8 cellular contexts compared by ENCODE assay signal in the genomic region with DNA sequence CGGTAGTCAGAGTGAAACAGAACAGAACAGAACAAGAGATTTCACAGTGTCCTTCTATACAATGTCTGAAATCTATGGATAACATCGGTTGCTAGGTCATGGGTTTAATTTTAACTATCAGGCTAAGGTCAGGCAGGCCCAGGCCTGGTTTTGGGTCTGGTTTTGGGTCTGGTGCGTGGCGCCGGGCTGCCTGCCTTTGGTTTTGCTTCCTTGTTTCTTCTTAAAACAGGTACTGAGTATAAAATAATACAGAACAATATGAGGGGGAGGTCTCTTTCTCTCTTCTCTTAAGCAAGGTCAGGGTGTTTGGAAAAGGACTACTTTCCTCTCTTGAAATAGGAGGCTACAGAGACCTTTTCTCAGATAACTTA. TPM values are rescaled to one million over a fixed set of nuclear protein-coding genes. Genes with fewer than 3 reads are reported as not detected.
A peak's percentile ranks its signal among the peaks of the same experiment; 100 is the strongest.
DNase-seq lines count a peak whose midpoint lies in the region; ATAC-seq and TF ChIP-seq lines count a peak whose summit lies in the region.

No MANE protein-coding gene starts in this region.

- H3K9me3 Mint-ChIP-seq in activated CD8-positive, alpha-beta T cell treated with anti-CD3 and anti-CD28 coated beads for 36 hours, result no peaks in the 10 kb centered on the region
- H3K9me3 Mint-ChIP-seq in immature natural killer cell, result no peaks in the 10 kb centered on the region

- H4K20me1 ChIP-seq in SK-N-SH (ENCODE audit: insufficient read depth), result peaks cover 57% of the 10 kb centered on the region

- peak overlapping the region; percentile 99 for H3K9ac ChIP-seq in SK-N-SH

- POLR2A ChIA-PET in SK-N-SH (lab: Yijun Ruan, JAX), result interaction anchor here (1.0 kb wide), 1 partner anchor 21 kb away, joined by 3 read pairs; no protein-coding TSS in a partner anchor
- POLR2A ChIA-PET in activated CD8-positive, alpha-beta T cell treated with anti-CD3 and anti-CD28 coated beads for 36 hours (lab: Charles Lee), result interaction anchor here (1.1 to 2.3 kb wide), 6 partner anchors 10 to 158 kb away, joined by 3 to 16 read pairs (median 7); partner anchors contain the start of genes MRPL46 and MRPS11

- H3K9me2 ChIP-seq in SK-N-SH, result no peaks in the 10 kb centered on the region

- peak overlapping the region; percentile 95 for H3K4me2 ChIP-seq in SK-N-SH

- peaks cover 28 to 31% of the 10 kb centered on the region in 2 experiments for H3K36me3 ChIP-seq in SK-N-SH (replicated peaks in 1 of 2; ENCODE audit: control insufficient read depth in 1 of 2, insufficient read depth in 2 of 2, low read length in 1 of 2)

- TF ChIP-seq CTCF in SK-N-SH (IDR thresholded peaks at IDR 0.05), result no peak
- no peak for TF ChIP-seq CTCF in activated CD8-positive, alpha-beta T cell treated with anti-CD3 and anti-CD28 coated beads for 36 hours (IDR thresholded peaks at IDR 0.05)

- no peak overlapping the region for H2AFZ ChIP-seq in SK-N-SH (ENCODE audit: low read depth)

- peaks cover 17 to 18% of the 10 kb centered on the region in 2 experiments for H3K4me1 ChIP-seq in SK-N-SH (ENCODE audit: control insufficient read depth in 1 of 2, insufficient read depth in 2 of 2, low read depth in 1 of 2, low read length in 1 of 2)

- no peak for TF ChIP-seq EP300 in SK-N-SH (IDR thresholded peaks at IDR 0.05; ENCODE audit: borderline replicate concordance in 1 of 2, low read depth in 1 of 2, low read length in 1 of 2)

- peak overlapping the region; percentile 89 for H3K27ac Mint-ChIP-seq in activated CD8-positive, alpha-beta T cell treated with anti-CD3 and anti-CD28 coated beads for 36 hours
- H3K27ac Mint-ChIP-seq in immature natural killer cell, result peak overlapping the region; percentile 72 to 92 (median 90)

- peak overlapping the region; percentile 85 for H3K4me3 Mint-ChIP-seq in activated CD8-positive, alpha-beta T cell treated with anti-CD3 and anti-CD28 coated beads for 36 hours
- peak overlapping the region; percentile 83 to 91 (median 88) for H3K4me3 Mint-ChIP-seq in immature natural killer cell

- WGBS in SK-N-SH (ENCODE audit: low lambda C conversion rate), result 21% methylated on average over 5 of the region's 5 CpGs

- peaks cover 3% of the 10 kb centered on the region for H3K27me3 Mint-ChIP-seq in activated CD8-positive, alpha-beta T cell treated with anti-CD3 and anti-CD28 coated beads for 36 hours
- H3K27me3 Mint-ChIP-seq in immature natural killer cell (ENCODE audit: low read depth in 3 of 3), result peaks cover under 1 to 6% (median 2%) of the 10 kb centered on the region in 3 donors

- intact Hi-C loops in activated CD8-positive, alpha-beta T cell treated with anti-CD3 and anti-CD28 coated beads for 36 hours (cut with micrococcal nuclease), result loop anchor here (5.0 kb wide), 3 partner anchors 40 to 155 kb away; partner anchors contain the start of genes DET1, MRPL46 and MRPS11

- peaks cover 48% of the 10 kb centered on the region for H3K4me1 Mint-ChIP-seq in activated CD8-positive, alpha-beta T cell treated with anti-CD3 and anti-CD28 coated beads for 36 hours (ENCODE audit: low read depth)
- peaks cover 49 to 60% of the 10 kb centered on the region in 2 donors for H3K4me1 Mint-ChIP-seq in immature natural killer cell

- TF ChIP-seq RAD21 in SK-N-SH (IDR thresholded peaks at IDR 0.05; ENCODE audit: low read length), result no peak

- H3K79me2 ChIP-seq in SK-N-SH (ENCODE audit: insufficient read depth), result peaks cover 65% of the 10 kb centered on the region

- no peaks in the 10 kb centered on the region for H3F3A ChIP-seq in SK-N-SH (replicated peaks; ENCODE audit: insufficient read depth)

- peak overlapping the region; percentile 12 to 84; a peak in 2 of 4 replicates for H3K27ac ChIP-seq in SK-N-SH (ENCODE audit: low read depth in 2 of 2, low read length in 1 of 2)
- H3K27ac ChIP-seq in substantia nigra (ENCODE audit: low read depth, low read length, poor library complexity, severe bottlenecking), result peak overlapping the region; percentile 68

- no peaks in the 10 kb centered on the region for H3K9me3 ChIP-seq in SK-N-SH

- peak overlapping the region; percentile 87 to 93 for H3K4me3 ChIP-seq in SK-N-SH (ENCODE audit: low read depth in 2 of 2, low read length in 1 of 2)

- ATAC-seq in SK-N-SH treated with all-trans-retinoic acid at 6 μM for 48 hours (no peak; the same call in 1 of the 3 replicates), GM21390 (IDR thresholded peaks at IDR 0.05; ENCODE audit: unreplicated experiment) (no peak), GM21723 (IDR thresholded peaks at IDR 0.05; ENCODE audit: unreplicated experiment) (no peak)
- ATAC-seq in activated CD8-positive, alpha-beta T cell treated with anti-CD3 and anti-CD28 coated beads for 36 hours, result no peak

- no peaks in the 10 kb centered on the region for H3K27me3 ChIP-seq in SK-N-SH (ENCODE audit: insufficient read depth)

- peaks cover 52% of the 10 kb centered on the region for H3K36me3 Mint-ChIP-seq in activated CD8-positive, alpha-beta T cell treated with anti-CD3 and anti-CD28 coated beads for 36 hours (ENCODE audit: low read depth)
- peaks cover 1 to 5% (median 4%) of the 10 kb centered on the region in 3 donors for H3K36me3 Mint-ChIP-seq in immature natural killer cell

- CTCF ChIA-PET in SK-N-SH (lab: Yijun Ruan, JAX), result interaction anchor here (0.7 to 1.5 kb wide), 3 partner anchors 146 to 155 kb away, joined by 3 to 7 read pairs (median 3); partner anchors contain the start of genes MRPL46 and MRPS11
- CTCF ChIA-PET in activated CD8-positive, alpha-beta T cell treated with anti-CD3 and anti-CD28 coated beads for 36 hours (lab: Charles Lee), result interaction anchor here (0.8 to 1.6 kb wide), 3 partner anchors 13 to 42 kb away, joined by 3 to 11 read pairs (median 6); partner anchors contain the start of gene ISG20

- no peak for DNase-seq in SK-N-SH
- DNase-seq in activated CD8-positive, alpha-beta T cell treated with anti-CD3 and anti-CD28 coated beads for 36 hours, result no peak
- DNase-seq in immature natural killer cell, result no peak
- no peak for DNase-seq in substantia nigra (lab: John Stamatoyannopoulos, UW)
- DNase-seq in D341Med (ENCODE audit: low spot score), result no peak

TF ChIP-seq in SK-N-SH, 30 proteins besides CTCF, POLR2A, EP300 and RAD21 (continues in another document):
- TF ChIP-seq IRF3 (IDR thresholded peaks at IDR 0.05; ENCODE audit: low read depth, low read length) (no peak), NRF1 (IDR thresholded peaks at IDR 0.05; ENCODE audit: low read depth, low read length) (no peak), GABPA (IDR thresholded peaks at IDR 0.05; ENCODE audit: low read depth) (no peak), YY1 (IDR thresholded peaks at IDR 0.05; ENCODE audit: low read depth) (no peak), JUND (IDR thresholded peaks at IDR 0.05) (no peak)
- TF ChIP-seq, protein P1, sequence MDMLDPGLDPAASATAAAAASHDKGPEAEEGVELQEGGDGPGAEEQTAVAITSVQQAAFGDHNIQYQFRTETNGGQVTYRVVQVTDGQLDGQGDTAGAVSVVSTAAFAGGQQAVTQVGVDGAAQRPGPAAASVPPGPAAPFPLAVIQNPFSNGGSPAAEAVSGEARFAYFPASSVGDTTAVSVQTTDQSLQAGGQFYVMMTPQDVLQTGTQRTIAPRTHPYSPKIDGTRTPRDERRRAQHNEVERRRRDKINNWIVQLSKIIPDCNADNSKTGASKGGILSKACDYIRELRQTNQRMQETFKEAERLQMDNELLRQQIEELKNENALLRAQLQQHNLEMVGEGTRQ (IDR thresholded peaks at IDR 0.05; ENCODE audit: borderline replicate concordance, low read depth, low read length), result no peak

TF ChIP-seq in SK-N-SH treated with all-trans-retinoic acid at 6 μM for 48 hours, 23 proteins besides CTCF, POLR2A, EP300 and RAD21 (continues in another document):
- no peak for TF ChIP-seq POU6F1 (CRISPR knock-in tag; IDR thresholded peaks at IDR 0.05; ENCODE audit: borderline replicate concordance, low read depth)
- no peak for TF ChIP-seq ZNF565 (CRISPR knock-in tag; conservative IDR thresholded peaks at IDR 0.05; ENCODE audit: low read depth)
- no peak for TF ChIP-seq SNAI2 (CRISPR knock-in tag; IDR thresholded peaks at IDR 0.05)
- TF ChIP-seq BACH2 (CRISPR knock-in tag; IDR thresholded peaks at IDR 0.05; ENCODE audit: borderline replicate concordance), result no peak
- TF ChIP-seq RARB (CRISPR knock-in tag; IDR thresholded peaks at IDR 0.05), result no peak
- no peak for TF ChIP-seq ZC3H10 (CRISPR knock-in tag; IDR thresholded peaks at IDR 0.05)

RNA-seq across cellular contexts. Expression of gene AEN, which starts 1.4 kb away (rescaled TPM):
- polyA plus RNA-seq in SK-N-SH (2012; rRNA removed) (46.4 and 65.2 TPM in 2 replicates), immature natural killer cell (10 to 100 TPM; 11.6 to 17.8 (median 12.1) TPM)
- 20.2 and 29.7 TPM in 2 replicates for polyA plus RNA-seq in SK-N-SH (2012; cell fraction: cytosol; rRNA removed)
- polyA plus RNA-seq in SK-N-SH (2012; cell fraction: nucleus; rRNA removed), result 119 and 136 TPM in 2 replicates
- total RNA-seq in activated CD8-positive, alpha-beta T cell treated with anti-CD3 and anti-CD28 coated beads for 36 hours, result 10 to 100 TPM; 55.2 to 58.4 TPM

RNA-seq across cellular contexts. Expression of gene ISG20, which starts 16.2 kb away (rescaled TPM):
- polyA plus RNA-seq in SK-N-SH (2012; rRNA removed) (2.0 TPM in 2 replicates), immature natural killer cell (100 to 1,000 TPM; 286 to 365 (median 342) TPM)
- polyA plus RNA-seq in SK-N-SH (2012; cell fraction: cytosol; rRNA removed), result 1.0 and 1.7 TPM in 2 replicates
- 5.9 and 8.0 TPM in 2 replicates for polyA plus RNA-seq in SK-N-SH (2012; cell fraction: nucleus; rRNA removed)
- 10 to 100 TPM; 75.1 to 82.8 TPM for total RNA-seq in activated CD8-positive, alpha-beta T cell treated with anti-CD3 and anti-CD28 coated beads for 36 hours

Comparison
In these comparisons a context has a peak if more than half of its experiments do, and no peak if none do; other contexts are left out.
1. RNA of gene ISG20, which starts 16.2 kb away (polyA plus RNA-seq): 286 to 365 TPM in immature natural killer cell; 1.0 to 8.0 TPM in SK-N-SH; every median in the first group is over 10 times any median in the second.